8 cellular contexts compared by ENCODE assay signal in genomic region chr2:62197017-62197586, GRCh38. TPM values are rescaled to one million over a fixed set of nuclear protein-coding genes. Genes with fewer than 3 reads are reported as not detected.
A peak's percentile ranks its signal among the peaks of the same experiment; 100 is the strongest.
DNase-seq lines count a peak whose midpoint lies in the region; ATAC-seq and TF ChIP-seq lines count a peak whose summit lies in the region.

No MANE protein-coding gene starts in this region.

- H2AFZ ChIP-seq in OCI-LY3 (ENCODE audit: low read depth, low read length) = no peak overlapping the region

- no peaks in the 10 kb centered on the region for H3K27me3 ChIP-seq in OCI-LY3 (ENCODE audit: low read depth, low read length)
- H3K27me3 ChIP-seq in heart right ventricle = no peaks in the 10 kb centered on the region
- no peaks in the 10 kb centered on the region for H3K27me3 ChIP-seq in gastrocnemius medialis

- DNase-seq in NCI-H146 treated with DMSO at 0.1 percent for 48 hours (lab: John Stamatoyannopoulos, UW; ENCODE audit: unreplicated experiment) (peak; percentile 10), NCI-H146 (lab: John Stamatoyannopoulos, UW) (no peak), heart right ventricle (peak in 1 of 2 donors; percentile 23), gastrocnemius medialis (no peak)
- DNase-seq in activated naive CD4-positive, alpha-beta T cell treated with Interleukin-2 at 50 U/mL for 16 hours = peak; percentile 36

- WGBS in heart right ventricle, 2 donors = 0 to 1% methylated on average over 31 of the region's 31 CpGs

- H3K9me3 ChIP-seq in OCI-LY3 (ENCODE audit: insufficient read depth, low read length) (no peaks in the 10 kb centered on the region), heart right ventricle (no peaks in the 10 kb centered on the region), gastrocnemius medialis (no peaks in the 10 kb centered on the region)

- peaks cover 10% of the 10 kb centered on the region for H3K36me3 ChIP-seq in OCI-LY3 (replicated peaks; ENCODE audit: low read depth, low read length)
- no peaks in the 10 kb centered on the region for H3K36me3 ChIP-seq in heart right ventricle
- H3K36me3 ChIP-seq in gastrocnemius medialis = no peaks in the 10 kb centered on the region

- peak overlapping the region; percentile 85 for H3K4me2 ChIP-seq in OCI-LY3 (ENCODE audit: low read length)

- H4K20me1 ChIP-seq in OCI-LY3 (ENCODE audit: insufficient read depth, low read length) = peaks cover 35% of the 10 kb centered on the region

- peaks cover 38% of the 10 kb centered on the region for H3K4me1 ChIP-seq in OCI-LY3 (ENCODE audit: low read length)
- peaks cover under 1 to 63% (median 53%) of the 10 kb centered on the region in 9 donors for H3K4me1 ChIP-seq in heart right ventricle
- peaks cover 23 to 27% of the 10 kb centered on the region in 2 donors for H3K4me1 ChIP-seq in gastrocnemius medialis

- in situ Hi-C loops in gastrocnemius medialis (cut with MboI; ENCODE audit: low sequenced_read_pairs in 4 of 4) = loop anchor here in 1 of 4 donors (10.0 kb wide), 1 partner anchor 218 kb away; no protein-coding TSS in a partner anchor

- intact Hi-C loops in heart right ventricle (cut with DNase I) (loop anchor here in 9 of 10 donors (2.0 to 10.0 kb wide), 14 partner anchors 88 to 662 kb away; partner anchors contain the start of gene XPO1 (in 1 of the 9)), gastrocnemius medialis (cut with DNase I; ENCODE audit: low total_unique reads) (loop anchor here (5.0 to 10.0 kb wide), 5 partner anchors 108 to 432 kb away; no protein-coding TSS in a partner anchor)

- peak overlapping the region; percentile 88 for H3K27ac ChIP-seq in OCI-LY3 (ENCODE audit: low read length)
- H3K27ac ChIP-seq in heart right ventricle = peak overlapping the region; percentile 91 to 97 (median 95)
- peak overlapping the region; percentile 87 to 88 (median 88) for H3K27ac ChIP-seq in gastrocnemius medialis

- H3K9ac ChIP-seq in OCI-LY3 (ENCODE audit: low read length) = peak overlapping the region; percentile 95

- TF ChIP-seq CTCF in OCI-LY3 (IDR thresholded peaks at IDR 0.05; ENCODE audit: low read depth, low read length) = peak; percentile 43
- peak in 2 of 9 donors; percentile 20 to 35 for TF ChIP-seq CTCF in heart right ventricle (IDR thresholded peaks at IDR 0.05)
- TF ChIP-seq CTCF in gastrocnemius medialis (IDR thresholded peaks at IDR 0.05 in 4 of 5, conservative IDR thresholded peaks at IDR 0.05 in 1 of 5) = peak in 1 of 5 experiments; percentile 3

- H3K79me2 ChIP-seq in OCI-LY3 (ENCODE audit: low read length) = peaks cover 71% of the 10 kb centered on the region

- TF ChIP-seq POLR2A in gastrocnemius medialis (IDR thresholded peaks at IDR 0.05) = no peak

- H3K4me3 ChIP-seq in OCI-LY3 (ENCODE audit: low read length) = peak overlapping the region; percentile 96
- H3K4me3 ChIP-seq in heart right ventricle = peak overlapping the region; percentile 62 to 99 (median 92)
- peak overlapping the region; percentile 89 to 100 (median 96) for H3K4me3 ChIP-seq in gastrocnemius medialis

- ATAC-seq in heart right ventricle (peak in 5 of 8 donors; percentile 12 to 42 (median 26)), gastrocnemius medialis (no peak), GM21737 (IDR thresholded peaks at IDR 0.05; ENCODE audit: unreplicated experiment) (no peak), GM18907 (IDR thresholded peaks at IDR 0.05; ENCODE audit: unreplicated experiment) (no peak)

RNA-seq across cellular contexts. Expression of gene B3GNT2, which starts 1.2 kb away (rescaled TPM):
- total RNA-seq in heart right ventricle (10 to 100 TPM; 11.8 to 33.5 (median 18.1) TPM), gastrocnemius medialis (1 to 10 TPM; 3.6 to 4.8 (median 4.0) TPM)
- 10 to 100 TPM; 10.4 to 10.8 TPM for polyA plus RNA-seq in heart right ventricle

Comparison
In these comparisons a context has a peak if more than half of its experiments do, and no peak if none do; other contexts are left out.
1. DNase-seq: peak in NCI-H146 treated with DMSO at 0.1 percent for 48 hours (single experiment) and activated naive CD4-positive, alpha-beta T cell treated with Interleukin-2 at 50 U/mL for 16 hours (single experiment); none in NCI-H146 (single experiment) and gastrocnemius medialis (0 of 2).
2. ATAC-seq: peak in heart right ventricle (5 of 8); none in gastrocnemius medialis (0 of 2), GM21737 (single experiment) and GM18907 (single experiment).
3. Peak in every context shown above with its lines, with median percentiles within 50 percentile points of each other: H3K27ac ChIP-seq and H3K4me3 ChIP-seq.